ENCODE assay signal across 8 cellular contexts in genomic region chrX:136953867-136954787, GRCh38.
A peak's percentile ranks its signal among the peaks of the same experiment; 100 is the strongest.
DNase-seq lines count a peak whose midpoint lies in the region; ATAC-seq, FAIRE-seq and TF ChIP-seq lines count a peak whose summit lies in the region.

No MANE protein-coding gene starts in this region.

- H3K36me3 ChIP-seq in bronchial epithelial cell (ENCODE audit: control insufficient read depth, insufficient read depth, low read length) = no peaks in the 10 kb centered on the region

- no peaks in the 10 kb centered on the region for H3K27me3 ChIP-seq in bronchial epithelial cell (ENCODE audit: control insufficient read depth, insufficient read depth, low read length)

- intact Hi-C loops in left colon (cut with DNase I, micrococcal nuclease) = no loop called here

- H3K4me3 ChIP-seq in bronchial epithelial cell (ENCODE audit: low read depth, low read length) = no peak overlapping the region

- TF ChIP-seq CTCF in bronchial epithelial cell (IDR thresholded peaks at IDR 0.05; ENCODE audit: insufficient read depth, low read length, severe bottlenecking) = peak; percentile 58

- DNase-seq in AG08396 (ENCODE audit: low spot score) (peak; percentile 39), NCI-H2107 (lab: John Stamatoyannopoulos, UW) (peak; percentile 18), UCSD-AML1 (lab: John Stamatoyannopoulos, UW; ENCODE audit: unreplicated experiment) (peak; percentile 58), bronchial epithelial cell (ENCODE audit: low read depth) (peak; percentile 52), left colon (peak; percentile 60 to 74)
- peak; percentile 12 to 51 (median 44) for DNase-seq in stimulated activated CD4-positive, alpha-beta T cell treated with anti-CD3 and anti-CD28 coated beads, TNF-alpha, amount 100 ng/mL, for 48 hours (ENCODE audit: low read depth in 3 of 3)

- no peak for FAIRE-seq in bronchial epithelial cell (lab: Jason Lieb, UNC)

- ATAC-seq in GM18520 (IDR thresholded peaks at IDR 0.05; ENCODE audit: unreplicated experiment) = peak; percentile 88
- ATAC-seq in HG03039 (IDR thresholded peaks at IDR 0.05; ENCODE audit: unreplicated experiment) = peak; percentile 87
- peak; percentile 83 for ATAC-seq in left colon
